27 cellular contexts compared by ENCODE assay signal in genomic region chr2:88184762-88185161, GRCh38. TPM values are rescaled to one million over a fixed set of nuclear protein-coding genes. Genes with fewer than 3 reads are reported as not detected.
"Had no signal": no experiment of that assay in that cellular context is flagged by ENCODE, and none has a peak within 500 bp of the region (broad histone marks: within the 10 kb centered on the region; RNA-seq: fewer than 3 reads in every experiment).

No MANE protein-coding gene starts in this region.

- H3K27ac ChIP-seq: adrenal gland, ascending aorta, dorsolateral prefrontal cortex, hepatocyte, neutrophil, ovary, prostate gland, thoracic aorta, WERI-Rb-1 had no signal

- H2AFZ ChIP-seq: hepatocyte had no signal

- H3K79me2 ChIP-seq: hepatocyte had no signal

- H3K36me3 ChIP-seq: neutrophil, ovary, prostate gland, WERI-Rb-1 had no signal

- H3K4me3 Mint-ChIP-seq: effector memory CD8-positive, alpha-beta T cell; nephron; T-helper 1 cell treated with Interleukin-12 subunit alpha and Interleukin-12 subunit beta and Interleukin-4 antibody, amounts not matched to agents 30 μg/mL and 1 μg/mL, for 36 hours; type B pancreatic cell had no signal

- H3K4me2 ChIP-seq: hepatocyte had no signal

- H3K4me1 ChIP-seq: adrenal gland, ascending aorta, prostate gland had no signal

- DNase-seq: activated CD4-positive, alpha-beta T cell treated with anti-CD3 and anti-CD28 coated beads for 1 hour; activated CD4-positive, alpha-beta T cell treated with anti-CD3 and anti-CD28 coated beads, Interleukin-2, amount 50 U/mL, for 1 hour; activated naive CD4-positive, alpha-beta T cell treated with anti-CD3 and anti-CD28 coated beads, Interleukin-2, amount 50 U/mL, for 16 hours; activated T-cell treated with anti-CD3 and anti-CD28 coated beads, Interleukin-2, amount 50 U/mL, for 48 hours; adrenal gland; central memory CD4-positive, alpha-beta T cell; dorsolateral prefrontal cortex; effector memory CD8-positive, alpha-beta T cell; glutamatergic neuron; left ventricle myocardium superior; ovary; stimulated activated CD4-positive, alpha-beta T cell treated with anti-CD3 and anti-CD28 coated beads, Interleukin-2, amount 100 ng/mL, for 48 hours; stimulated activated naive CD4-positive, alpha-beta T cell; WERI-Rb-1 had no signal

- H3K9me3 ChIP-seq: adrenal gland, ascending aorta, neutrophil, ovary, prostate gland, thoracic aorta had no signal

- H3K36me3 Mint-ChIP-seq: type B pancreatic cell had no signal

- H3K27ac Mint-ChIP-seq: nephron; T-helper 1 cell treated with Interleukin-12 subunit alpha and Interleukin-12 subunit beta and Interleukin-4 antibody, amounts not matched to agents 30 μg/mL and 1 μg/mL, for 36 hours; type B pancreatic cell had no signal

- H3K27me3 ChIP-seq: adrenal gland, ascending aorta, hepatocyte, neutrophil, ovary had no signal

- H3K9me3 Mint-ChIP-seq: nephron; T-helper 1 cell treated with Interleukin-12 subunit alpha and Interleukin-12 subunit beta and Interleukin-4 antibody, amounts not matched to agents 30 μg/mL and 1 μg/mL, for 36 hours; type B pancreatic cell had no signal

- H3K4me3 ChIP-seq: adrenal gland, ascending aorta, dorsolateral prefrontal cortex, hepatocyte, ovary, prostate gland, thoracic aorta had no signal

- ATAC-seq: effector memory CD8-positive, alpha-beta T cell; esophagus mucosa; left ventricle myocardium superior had no signal

- H3K4me1 Mint-ChIP-seq: nephron had no signal

RNA-seq across cellular contexts. Expression of gene FABP1, which starts 56.9 kb away (rescaled TPM):
- total RNA-seq: activated CD8-positive, alpha-beta memory T cell treated with anti-CD3 and anti-CD28 coated beads for 36 hours; ascending aorta; endothelial cell of umbilical vein; esophagus mucosa; frontal cortex; left ventricle myocardium superior; myocyte; prostate gland; thoracic aorta had no signal
